In genomic region chr10:30231071-30231652, GRCh38 we compare ENCODE assay signal across 1 cellular context.
TF ChIP-seq lines count a peak whose summit lies in the region.

No MANE protein-coding gene starts in this region.

TF ChIP-seq in HepG2, 621 proteins besides CTCF, POLR2A, EP300 and RAD21:
- TF ChIP-seq TFAP4 (IDR thresholded peaks at IDR 0.05; ENCODE audit: borderline replicate concordance, low read depth): peak; percentile 9; the same call in 1 of the 2 replicates
- TF ChIP-seq FOSL2 (CRISPR knock-in tag; IDR thresholded peaks at IDR 0.05): peak; percentile 81
- TF ChIP-seq BATF2 (CRISPR knock-in tag; IDR thresholded peaks at IDR 0.05): no peak
